22 cellular contexts compared by ENCODE assay signal in genomic region chr12:124296916-124297351, GRCh38. TPM values are rescaled to one million over a fixed set of nuclear protein-coding genes. Genes with fewer than 3 reads are reported as not detected.
DNase-seq lines count a peak whose midpoint lies in the region; ATAC-seq, FAIRE-seq and TF ChIP-seq lines count a peak whose summit lies in the region.
"Had no signal": no experiment of that assay in that cellular context is flagged by ENCODE, and none has a peak within 500 bp of the region (broad histone marks: within the 10 kb centered on the region; RNA-seq: fewer than 3 reads in every experiment).

No MANE protein-coding gene starts in this region.

- no peaks in the 10 kb centered on the region for H3K9me3 ChIP-seq in left lung
- H3K9me3 ChIP-seq: upper lobe of right lung had no signal

- peak; percentile 79 for FAIRE-seq in bronchial epithelial cell (lab: Jason Lieb, UNC)

- intact Hi-C loops in left lung (cut with DNase I), result no loop called here

- no peak overlapping the region for H3K4me3 ChIP-seq in bronchial epithelial cell (ENCODE audit: low read depth, low read length)
- H3K4me3 ChIP-seq in left lung, result no peak overlapping the region
- H3K4me3 ChIP-seq in rectal smooth muscle tissue (ENCODE audit: low read length), result peak overlapping the region; percentile 40
- H3K4me3 ChIP-seq: lung, upper lobe of right lung had no signal

- DNase-seq in G401 (ENCODE audit: low spot score), result peak; percentile 41
- no peak for DNase-seq in bronchial epithelial cell (ENCODE audit: low read depth)
- peak; percentile 18 to 38 for DNase-seq in left lung
- DNase-seq in effector CD8-positive, alpha-beta T cell (lab: John Stamatoyannopoulos, UW), result no peak
- no peak for DNase-seq in NCI-H1105 treated with DMSO at 0.1 percent for 48 hours (lab: John Stamatoyannopoulos, UW)
- DNase-seq in NCI-H2081 treated with DMSO at 0.1 percent for 48 hours (lab: John Stamatoyannopoulos, UW), result no peak
- DNase-seq in stimulated activated naive CD4-positive, alpha-beta T cell treated with Interleukin-2 at 50 U/mL for 16 hours (lab: John Stamatoyannopoulos, UW), result no peak
- DNase-seq: ACHN; activated CD4-positive, alpha-beta T cell treated with anti-CD3 and anti-CD28 coated beads for 1 hour; activated naive CD4-positive, alpha-beta T cell; effector memory CD8-positive, alpha-beta T cell; foreskin melanocyte; GF-D8; HFFc6; KG1; NCI-H1105; T-helper 9 cell; upper lobe of right lung had no signal

- in situ Hi-C loops in G401 (cut with HindIII; ENCODE audit: low sequenced_read_pairs), result no loop called here

- H3K27ac ChIP-seq in left lung, result no peak overlapping the region
- H3K27ac ChIP-seq in rectal smooth muscle tissue (ENCODE audit: low read depth, low read length), result no peak overlapping the region
- H3K27ac ChIP-seq: HL-60, upper lobe of right lung had no signal

- TF ChIP-seq CTCF in bronchial epithelial cell (IDR thresholded peaks at IDR 0.05; ENCODE audit: insufficient read depth, low read length, severe bottlenecking), result no peak
- TF ChIP-seq CTCF in left lung (IDR thresholded peaks at IDR 0.05), result no peak

- peaks cover 20% of the 10 kb centered on the region for H3K27me3 ChIP-seq in bronchial epithelial cell (ENCODE audit: control insufficient read depth, insufficient read depth, low read length)
- H3K27me3 ChIP-seq in left lung, result peaks cover 18 to 55% of the 10 kb centered on the region in 2 donors
- peaks cover 2% of the 10 kb centered on the region for H3K27me3 ChIP-seq in rectal smooth muscle tissue (ENCODE audit: control insufficient read depth, insufficient read depth, low read length)

- H3K4me1 ChIP-seq in left lung, result peaks cover 3 to 12% of the 10 kb centered on the region in 2 donors
- H3K4me1 ChIP-seq in rectal smooth muscle tissue (ENCODE audit: control insufficient read depth, insufficient read depth, low read length), result no peaks in the 10 kb centered on the region
- H3K4me1 ChIP-seq: upper lobe of right lung had no signal

- no peak for ATAC-seq in left lung
- ATAC-seq: effector memory CD8-positive, alpha-beta T cell; stimulated activated effector memory CD8-positive, alpha-beta T cell treated with anti-CD3 and anti-CD28 coated beads, Interleukin-12 subunit alpha, Interleukin-12 subunit beta, amount 100 ng/mL, for 72 hours; upper lobe of right lung had no signal

- H3K9ac ChIP-seq in rectal smooth muscle tissue (ENCODE audit: low read length), result no peak overlapping the region

- H3K36me3 ChIP-seq in bronchial epithelial cell (ENCODE audit: control insufficient read depth, insufficient read depth, low read length) (no peaks in the 10 kb centered on the region), left lung (no peaks in the 10 kb centered on the region), rectal smooth muscle tissue (ENCODE audit: control insufficient read depth, insufficient read depth, low read length) (no peaks in the 10 kb centered on the region)
- H3K36me3 ChIP-seq: upper lobe of right lung had no signal

RNA-seq across cellular contexts. Expression of gene RFLNA, which starts 2.0 kb away (rescaled TPM):
- total RNA-seq in G401 (2014; rRNA removed; shearing (Covaris generic)), result 2.1 and 2.3 TPM in 2 replicates
- not detected in 2 replicates for total RNA-seq in bronchial epithelial cell
- total RNA-seq in left lung, result 1 to 10 TPM; 1.4 to 2.0 TPM
- total RNA-seq: HFFc6 had no signal

Comparison
In these comparisons a context has a peak if more than half of its experiments do, and no peak if none do; other contexts are left out.
1. DNase-seq: peak in G401 (single experiment) and left lung (2 of 2); none in bronchial epithelial cell (single experiment), effector CD8-positive, alpha-beta T cell (single experiment), NCI-H1105 treated with DMSO at 0.1 percent for 48 hours (single experiment), NCI-H2081 treated with DMSO at 0.1 percent for 48 hours (single experiment) and stimulated activated naive CD4-positive, alpha-beta T cell treated with Interleukin-2 at 50 U/mL for 16 hours (single experiment).